18 cellular contexts compared by ENCODE assay signal in genomic region chr3:189099031-189099471, GRCh38.
DNase-seq lines count a peak whose midpoint lies in the region; ATAC-seq and TF ChIP-seq lines count a peak whose summit lies in the region.
"Had no signal": no experiment of that assay in that cellular context is flagged by ENCODE, and none has a peak within 500 bp of the region (broad histone marks: within the 10 kb centered on the region; RNA-seq: fewer than 3 reads in every experiment).

No MANE protein-coding gene starts in this region.

- no peaks in the 10 kb centered on the region for H3K9me3 ChIP-seq in H9 (ENCODE audit: control insufficient read depth, low read depth, low read length)
- no peaks in the 10 kb centered on the region for H3K9me3 ChIP-seq in gastroesophageal sphincter
- no peaks in the 10 kb centered on the region for H3K9me3 ChIP-seq in mucosa of descending colon
- H3K9me3 ChIP-seq in testis = no peaks in the 10 kb centered on the region

- H3K79me1 ChIP-seq in H9 (ENCODE audit: insufficient read depth, low read depth, low read length, poor library complexity, severe bottlenecking) = no peaks in the 10 kb centered on the region

- CTCF ChIA-PET in activated CD4-positive, alpha-beta T cell treated with anti-CD3 and anti-CD28 coated beads, Interleukin-2, amount 10 ng/mL, durations not matched to agents 7 days and 5 days (lab: Charles Lee) = interaction anchor here (1.5 kb wide), 1 partner anchor 58 kb away, joined by 4 read pairs; no protein-coding TSS in a partner anchor

- no peaks in the 10 kb centered on the region for H3K23me2 ChIP-seq in H9 (ENCODE audit: insufficient read length, low read depth, low read length, poor library complexity, severe bottlenecking)

- H3K9me3 Mint-ChIP-seq in H9 (no peaks in the 10 kb centered on the region), natural killer cell (no peaks in the 10 kb centered on the region), nephron progenitor cell (no peaks in the 10 kb centered on the region)
- H3K9me3 Mint-ChIP-seq in activated CD4-positive, alpha-beta T cell treated with anti-CD3 and anti-CD28 coated beads, Interleukin-2, amount 10 ng/mL, durations not matched to agents 7 days and 5 days = no peaks in the 10 kb centered on the region
- H3K9me3 Mint-ChIP-seq: GM23338; stimulated activated effector memory CD8-positive, alpha-beta T cell treated with anti-CD3 and anti-CD28 coated beads, Interleukin-12 subunit alpha, Interleukin-12 subunit beta, amount 100 ng/mL, for 72 hours had no signal

- no peak overlapping the region for H3K9ac ChIP-seq in H9 (ENCODE audit: extremely low read depth, insufficient read length, low read length)

- ATAC-seq in gastroesophageal sphincter (peak; percentile 91), mucosa of descending colon (peak; percentile 52), natural killer cell (no peak)
- ATAC-seq: GM23338; stimulated activated effector memory CD8-positive, alpha-beta T cell treated with anti-CD3 and anti-CD28 coated beads, Interleukin-12 subunit alpha, Interleukin-12 subunit beta, amount 100 ng/mL, for 72 hours had no signal

- H2BK5ac ChIP-seq in H9 (ENCODE audit: insufficient read length, low read length) = no peak overlapping the region

- H3K4ac ChIP-seq in H9 (ENCODE audit: low read depth, low read length) = no peak overlapping the region

- no peak overlapping the region for H3T11ph ChIP-seq in H9 (ENCODE audit: low read length)

- no peaks in the 10 kb centered on the region for H4K20me1 ChIP-seq in H9 (ENCODE audit: control insufficient read depth, insufficient read depth, insufficient read length)

- H4K8ac ChIP-seq in H9 (replicated peaks; ENCODE audit: insufficient read length, low read depth, low read length) = no peak overlapping the region

- no peak overlapping the region for H2BK120ac ChIP-seq in H9 (ENCODE audit: low read depth, low read length, poor library complexity, severe bottlenecking)

- H3K4me2 ChIP-seq in H9 (ENCODE audit: insufficient read depth, insufficient read length, low read length) = no peak overlapping the region
- H3K4me2 ChIP-seq: GM23338 had no signal

- peak overlapping the region; percentile 72; the same call in 1 of the 2 replicates for H3K14ac ChIP-seq in H9 (ENCODE audit: insufficient read depth, low read length)

- no peak overlapping the region for H3K18ac ChIP-seq in H9 (ENCODE audit: insufficient read length, low read depth, low read length)

- no peaks in the 10 kb centered on the region for H3K79me2 ChIP-seq in H9 (ENCODE audit: insufficient read depth, low read length)

- no peak for TF ChIP-seq CTCF in H9 (conservative IDR thresholded peaks at IDR 0.05)
- TF ChIP-seq CTCF in gastroesophageal sphincter (IDR thresholded peaks at IDR 0.05) = no peak
- TF ChIP-seq CTCF in mucosa of descending colon (IDR thresholded peaks at IDR 0.05) = no peak
- no peak for TF ChIP-seq CTCF in testis (IDR thresholded peaks at IDR 0.05)
- TF ChIP-seq CTCF in natural killer cell (IDR thresholded peaks at IDR 0.05) = no peak
- no peak for TF ChIP-seq CTCF in nephron progenitor cell (IDR thresholded peaks at IDR 0.05)

- intact Hi-C loops in mucosa of descending colon (cut with DNase I, micrococcal nuclease) = no loop called here
- intact Hi-C loops in testis (cut with DNase I; ENCODE audit: low total_unique reads) = no loop called here
- intact Hi-C loops in natural killer cell (cut with micrococcal nuclease) = no loop called here

- DNase-seq in H9 (no peak), mucosa of descending colon (peak; percentile 38 to 82 (median 41)), testis (peak; percentile 83), natural killer cell (no peak), NCI-H187 treated with DMSO at 0.1 percent for 48 hours (lab: John Stamatoyannopoulos, UW) (no peak), nephron progenitor cell (no peak)
- DNase-seq in activated CD4-positive, alpha-beta T cell treated with anti-CD3 and anti-CD28 coated beads, Interleukin-2, amount 10 ng/mL, durations not matched to agents 7 days and 5 days = no peak
- DNase-seq: activated gamma-delta T cell; effector CD8-positive, alpha-beta T cell; IMR-90; islet precursor cell; naive B cell; retina had no signal

- POLR2A ChIA-PET in activated CD4-positive, alpha-beta T cell treated with anti-CD3 and anti-CD28 coated beads, Interleukin-2, amount 10 ng/mL, durations not matched to agents 7 days and 5 days (lab: Charles Lee) = no interaction called here

- no peak overlapping the region for H3K56ac ChIP-seq in H9 (ENCODE audit: insufficient read length, low read depth, low read length)

- H3K36me3 Mint-ChIP-seq in H9 (ENCODE audit: insufficient read depth in 1 of 3, low read depth in 3 of 3) (no peaks in the 10 kb centered on the region), natural killer cell (no peaks in the 10 kb centered on the region), nephron progenitor cell (ENCODE audit: low read depth) (no peaks in the 10 kb centered on the region)
- no peaks in the 10 kb centered on the region for H3K36me3 Mint-ChIP-seq in activated CD4-positive, alpha-beta T cell treated with anti-CD3 and anti-CD28 coated beads, Interleukin-2, amount 10 ng/mL, durations not matched to agents 7 days and 5 days (ENCODE audit: low read depth)
- H3K36me3 Mint-ChIP-seq: brain; naive B cell; stimulated activated effector memory CD8-positive, alpha-beta T cell treated with anti-CD3 and anti-CD28 coated beads, Interleukin-12 subunit alpha, Interleukin-12 subunit beta, amount 100 ng/mL, for 72 hours had no signal

- no peak overlapping the region for H2BK12ac ChIP-seq in H9 (ENCODE audit: insufficient read length, low read depth, low read length)

- no peak overlapping the region for H2BK20ac ChIP-seq in H9 (ENCODE audit: low read depth, low read length, poor library complexity, severe bottlenecking)

- H3K36me3 ChIP-seq in gastroesophageal sphincter (no peaks in the 10 kb centered on the region), mucosa of descending colon (ENCODE audit: low read depth) (no peaks in the 10 kb centered on the region), testis (ENCODE audit: low read depth, missing control alignments) (no peaks in the 10 kb centered on the region)

- H3K4me3 Mint-ChIP-seq in H9 (no peak overlapping the region), natural killer cell (no peak overlapping the region), nephron progenitor cell (no peak overlapping the region)
- H3K4me3 Mint-ChIP-seq in activated CD4-positive, alpha-beta T cell treated with anti-CD3 and anti-CD28 coated beads, Interleukin-2, amount 10 ng/mL, durations not matched to agents 7 days and 5 days = no peak overlapping the region
- H3K4me3 Mint-ChIP-seq: brain; GM23338; naive B cell; stimulated activated effector memory CD8-positive, alpha-beta T cell treated with anti-CD3 and anti-CD28 coated beads, Interleukin-12 subunit alpha, Interleukin-12 subunit beta, amount 100 ng/mL, for 72 hours had no signal

- H3K23ac ChIP-seq in H9 (ENCODE audit: insufficient read length, low read depth, low read length) = no peak overlapping the region

- no peak overlapping the region for H3K27ac ChIP-seq in H9 (ENCODE audit: insufficient read length, low read depth, low read length)
- peak overlapping the region in 3 of 4 donors; percentile 69 to 78 (median 69) for H3K27ac ChIP-seq in gastroesophageal sphincter
- H3K27ac ChIP-seq in testis = peak overlapping the region; percentile 88 to 94
- H3K27ac ChIP-seq: SK-N-MC had no signal

- H2AK5ac ChIP-seq in H9 (ENCODE audit: insufficient read length, low read length) = no peak overlapping the region

- no peak overlapping the region for H3K27ac Mint-ChIP-seq in H9
- no peak overlapping the region for H3K27ac Mint-ChIP-seq in natural killer cell
- no peak overlapping the region for H3K27ac Mint-ChIP-seq in nephron progenitor cell
- no peak overlapping the region for H3K27ac Mint-ChIP-seq in activated CD4-positive, alpha-beta T cell treated with anti-CD3 and anti-CD28 coated beads, Interleukin-2, amount 10 ng/mL, durations not matched to agents 7 days and 5 days
- H3K27ac Mint-ChIP-seq: brain; GM23338; naive B cell; stimulated activated effector memory CD8-positive, alpha-beta T cell treated with anti-CD3 and anti-CD28 coated beads, Interleukin-12 subunit alpha, Interleukin-12 subunit beta, amount 100 ng/mL, for 72 hours had no signal

- no peak for TF ChIP-seq EP300 in gastroesophageal sphincter (IDR thresholded peaks at IDR 0.05)

- H3K4me3 ChIP-seq in gastroesophageal sphincter (no peak overlapping the region), mucosa of descending colon (no peak overlapping the region), testis (no peak overlapping the region)
- H3K4me3 ChIP-seq: GM23338, SK-N-MC had no signal

- H4K5ac ChIP-seq in H9 (ENCODE audit: insufficient read length, low read depth, low read length) = no peak overlapping the region

- H3K27me3 Mint-ChIP-seq in H9 (ENCODE audit: low read depth) (no peaks in the 10 kb centered on the region), natural killer cell (ENCODE audit: low read depth in 2 of 2) (peaks cover 14 to 18% of the 10 kb centered on the region in 2 donors), nephron progenitor cell (ENCODE audit: low read depth, poor library complexity) (peaks cover 5% of the 10 kb centered on the region)
- H3K27me3 Mint-ChIP-seq in activated CD4-positive, alpha-beta T cell treated with anti-CD3 and anti-CD28 coated beads, Interleukin-2, amount 10 ng/mL, durations not matched to agents 7 days and 5 days = no peaks in the 10 kb centered on the region

- H2AFZ ChIP-seq in H9 (ENCODE audit: low read length) = no peak overlapping the region
- H2AFZ ChIP-seq: GM23338 had no signal

- no peak overlapping the region for H4K91ac ChIP-seq in H9 (ENCODE audit: insufficient read length, low read depth, low read length)

- TF ChIP-seq POLR2A in gastroesophageal sphincter (IDR thresholded peaks at IDR 0.05) (no peak), testis (IDR thresholded peaks at IDR 0.05) (no peak)

- WGBS in H9 (ENCODE audit: extremely low coverage, insufficient read length, low lambda C conversion rate) = no CpG with 5 or more reads among the region's 12 CpGs
- 56 to 83% methylated on average over 3 to 9 of the region's 12 CpGs for WGBS in gastroesophageal sphincter (ENCODE audit: low coverage in 1 of 2), 2 donors
- WGBS in testis, 2 donors = 47 to 50% methylated on average over 7 to 12 of the region's 12 CpGs

- H3K27me3 ChIP-seq in H9 (ENCODE audit: insufficient read depth, low read length) (no peaks in the 10 kb centered on the region), gastroesophageal sphincter (no peaks in the 10 kb centered on the region), testis (no peaks in the 10 kb centered on the region)

- H3K4me1 Mint-ChIP-seq in H9 (no peaks in the 10 kb centered on the region), natural killer cell (no peaks in the 10 kb centered on the region), nephron progenitor cell (peaks cover 6% of the 10 kb centered on the region)
- no peaks in the 10 kb centered on the region for H3K4me1 Mint-ChIP-seq in activated CD4-positive, alpha-beta T cell treated with anti-CD3 and anti-CD28 coated beads, Interleukin-2, amount 10 ng/mL, durations not matched to agents 7 days and 5 days
- H3K4me1 Mint-ChIP-seq: brain; GM23338; naive B cell; stimulated activated effector memory CD8-positive, alpha-beta T cell treated with anti-CD3 and anti-CD28 coated beads, Interleukin-12 subunit alpha, Interleukin-12 subunit beta, amount 100 ng/mL, for 72 hours had no signal

- H2BK15ac ChIP-seq in H9 (ENCODE audit: low read depth, low read length) = no peak overlapping the region

- H3K4me1 ChIP-seq in H9 (ENCODE audit: insufficient read depth, low read length) = no peaks in the 10 kb centered on the region
- no peaks in the 10 kb centered on the region for H3K4me1 ChIP-seq in gastroesophageal sphincter
- H3K4me1 ChIP-seq in mucosa of descending colon (ENCODE audit: low read depth) = no peaks in the 10 kb centered on the region
- H3K4me1 ChIP-seq in testis = peaks cover 39% of the 10 kb centered on the region

Comparison
In these comparisons a context has a peak if more than half of its experiments do, and no peak if none do; other contexts are left out.
1. DNase-seq: peak in mucosa of descending colon (3 of 3) and testis (single experiment); none in H9 (single experiment), natural killer cell (single experiment), NCI-H187 treated with DMSO at 0.1 percent for 48 hours (single experiment), nephron progenitor cell (single experiment) and activated CD4-positive, alpha-beta T cell treated with anti-CD3 and anti-CD28 coated beads, Interleukin-2, amount 10 ng/mL, durations not matched to agents 7 days and 5 days (single experiment).
2. ATAC-seq: peak in gastroesophageal sphincter (single experiment) and mucosa of descending colon (single experiment); none in natural killer cell (0 of 3).